In genomic region chr2:238864207-238865014, GRCh38 we compare ENCODE assay signal across 1 cellular context.
TF ChIP-seq lines count a peak whose summit lies in the region.

No MANE protein-coding gene starts in this region.

TF ChIP-seq in HepG2, 621 proteins besides CTCF, POLR2A, EP300 and RAD21 (continued from another document and continues in another):
- peak; percentile 79 for TF ChIP-seq PRDM10 (CRISPR knock-in tag; IDR thresholded peaks at IDR 0.05; ENCODE audit: low read depth)
- TF ChIP-seq, protein P1, sequence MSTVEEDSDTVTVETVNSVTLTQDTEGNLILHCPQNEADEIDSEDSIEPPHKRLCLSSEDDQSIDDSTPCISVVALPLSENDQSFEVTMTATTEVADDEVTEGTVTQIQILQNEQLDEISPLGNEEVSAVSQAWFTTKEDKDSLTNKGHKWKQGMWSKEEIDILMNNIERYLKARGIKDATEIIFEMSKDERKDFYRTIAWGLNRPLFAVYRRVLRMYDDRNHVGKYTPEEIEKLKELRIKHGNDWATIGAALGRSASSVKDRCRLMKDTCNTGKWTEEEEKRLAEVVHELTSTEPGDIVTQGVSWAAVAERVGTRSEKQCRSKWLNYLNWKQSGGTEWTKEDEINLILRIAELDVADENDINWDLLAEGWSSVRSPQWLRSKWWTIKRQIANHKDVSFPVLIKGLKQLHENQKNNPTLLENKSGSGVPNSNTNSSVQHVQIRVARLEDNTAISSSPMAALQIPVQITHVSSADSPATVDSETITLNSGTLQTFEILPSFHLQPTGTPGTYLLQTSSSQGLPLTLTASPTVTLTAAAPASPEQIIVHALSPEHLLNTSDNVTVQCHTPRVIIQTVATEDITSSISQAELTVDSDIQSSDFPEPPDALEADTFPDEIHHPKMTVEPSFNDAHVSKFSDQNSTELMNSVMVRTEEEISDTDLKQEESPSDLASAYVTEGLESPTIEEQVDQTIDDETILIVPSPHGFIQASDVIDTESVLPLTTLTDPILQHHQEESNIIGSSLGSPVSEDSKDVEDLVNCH (CRISPR knock-in tag; IDR thresholded peaks at IDR 0.05): no peak
- TF ChIP-seq ZNF878 (CRISPR knock-in tag; IDR thresholded peaks at IDR 0.05): peak; percentile 67; the same call in 1 of the 2 replicates
- TF ChIP-seq STAT6 (CRISPR knock-in tag; IDR thresholded peaks at IDR 0.05; ENCODE audit: borderline replicate concordance): 0 out of 2 replicates have a peak, but pooled peaks have one; percentile 80
- TF ChIP-seq, protein P2, sequence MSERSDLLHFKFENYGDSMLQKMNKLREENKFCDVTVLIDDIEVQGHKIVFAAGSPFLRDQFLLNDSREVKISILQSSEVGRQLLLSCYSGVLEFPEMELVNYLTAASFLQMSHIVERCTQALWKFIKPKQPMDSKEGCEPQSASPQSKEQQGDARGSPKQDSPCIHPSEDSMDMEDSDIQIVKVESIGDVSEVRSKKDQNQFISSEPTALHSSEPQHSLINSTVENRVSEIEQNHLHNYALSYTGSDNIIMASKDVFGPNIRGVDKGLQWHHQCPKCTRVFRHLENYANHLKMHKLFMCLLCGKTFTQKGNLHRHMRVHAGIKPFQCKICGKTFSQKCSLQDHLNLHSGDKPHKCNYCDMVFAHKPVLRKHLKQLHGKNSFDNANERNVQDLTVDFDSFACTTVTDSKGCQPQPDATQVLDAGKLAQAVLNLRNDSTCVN (CRISPR knock-in tag; IDR thresholded peaks at IDR 0.05; ENCODE audit: borderline replicate concordance): no peak; the same call in 1 of the 2 replicates
- TF ChIP-seq, protein P3, sequence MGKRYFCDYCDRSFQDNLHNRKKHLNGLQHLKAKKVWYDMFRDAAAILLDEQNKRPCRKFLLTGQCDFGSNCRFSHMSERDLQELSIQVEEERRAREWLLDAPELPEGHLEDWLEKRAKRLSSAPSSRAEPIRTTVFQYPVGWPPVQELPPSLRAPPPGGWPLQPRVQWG (CRISPR knock-in tag; IDR thresholded peaks at IDR 0.05; ENCODE audit: borderline replicate concordance, low read depth): no peak
- peak; percentile 90; the same call in 1 of the 2 replicates for TF ChIP-seq DPF2 (CRISPR knock-in tag; IDR thresholded peaks at IDR 0.05; ENCODE audit: borderline replicate concordance, low read depth)
- peak; percentile 60; the same call in 1 of the 2 replicates for TF ChIP-seq CBX5 (CRISPR knock-in tag; IDR thresholded peaks at IDR 0.05; ENCODE audit: borderline replicate concordance)
- TF ChIP-seq ZFP1 (CRISPR knock-in tag; IDR thresholded peaks at IDR 0.05): peak; percentile 82; the same call in 1 of the 2 replicates
- peak; percentile 85 for TF ChIP-seq HOXA5 (CRISPR knock-in tag; IDR thresholded peaks at IDR 0.05)
- TF ChIP-seq NFIB (CRISPR knock-in tag; IDR thresholded peaks at IDR 0.05; ENCODE audit: borderline replicate concordance): no peak
- peak; percentile 58; the same call in 1 of the 2 replicates for TF ChIP-seq ZNF317 (CRISPR knock-in tag; IDR thresholded peaks at IDR 0.05)
- peak; percentile 78 to 86 for TF ChIP-seq NR2F1 (CRISPR knock-in tag; IDR thresholded peaks at IDR 0.05)
- TF ChIP-seq ZNF160 (CRISPR knock-in tag; IDR thresholded peaks at IDR 0.05): no peak; the same call in 1 of the 2 replicates
- no peak for TF ChIP-seq ZNF10 (CRISPR knock-in tag; IDR thresholded peaks at IDR 0.05; ENCODE audit: borderline replicate concordance, low read depth)
- TF ChIP-seq ZBTB40 (IDR thresholded peaks at IDR 0.05): no peak
- TF ChIP-seq ZBTB40 (CRISPR knock-in tag; IDR thresholded peaks at IDR 0.05): peak; percentile 84; the same call in 1 of the 2 replicates
- peak; percentile 29; the same call in 1 of the 2 replicates for TF ChIP-seq ONECUT2 (CRISPR knock-in tag; IDR thresholded peaks at IDR 0.05)
- peak; percentile 98 for TF ChIP-seq ZNF558 (CRISPR knock-in tag; IDR thresholded peaks at IDR 0.05; ENCODE audit: borderline replicate concordance)
- TF ChIP-seq IRF9 (CRISPR knock-in tag; IDR thresholded peaks at IDR 0.05; ENCODE audit: borderline replicate concordance): peak; percentile 62
- TF ChIP-seq ZNF749 (CRISPR knock-in tag; IDR thresholded peaks at IDR 0.05; ENCODE audit: borderline replicate concordance): peak; percentile 79
- TF ChIP-seq, protein P4, sequence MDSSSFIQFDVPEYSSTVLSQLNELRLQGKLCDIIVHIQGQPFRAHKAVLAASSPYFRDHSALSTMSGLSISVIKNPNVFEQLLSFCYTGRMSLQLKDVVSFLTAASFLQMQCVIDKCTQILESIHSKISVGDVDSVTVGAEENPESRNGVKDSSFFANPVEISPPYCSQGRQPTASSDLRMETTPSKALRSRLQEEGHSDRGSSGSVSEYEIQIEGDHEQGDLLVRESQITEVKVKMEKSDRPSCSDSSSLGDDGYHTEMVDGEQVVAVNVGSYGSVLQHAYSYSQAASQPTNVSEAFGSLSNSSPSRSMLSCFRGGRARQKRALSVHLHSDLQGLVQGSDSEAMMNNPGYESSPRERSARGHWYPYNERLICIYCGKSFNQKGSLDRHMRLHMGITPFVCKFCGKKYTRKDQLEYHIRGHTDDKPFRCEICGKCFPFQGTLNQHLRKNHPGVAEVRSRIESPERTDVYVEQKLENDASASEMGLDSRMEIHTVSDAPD (CRISPR knock-in tag; IDR thresholded peaks at IDR 0.05): no peak
- TF ChIP-seq, protein P5, sequence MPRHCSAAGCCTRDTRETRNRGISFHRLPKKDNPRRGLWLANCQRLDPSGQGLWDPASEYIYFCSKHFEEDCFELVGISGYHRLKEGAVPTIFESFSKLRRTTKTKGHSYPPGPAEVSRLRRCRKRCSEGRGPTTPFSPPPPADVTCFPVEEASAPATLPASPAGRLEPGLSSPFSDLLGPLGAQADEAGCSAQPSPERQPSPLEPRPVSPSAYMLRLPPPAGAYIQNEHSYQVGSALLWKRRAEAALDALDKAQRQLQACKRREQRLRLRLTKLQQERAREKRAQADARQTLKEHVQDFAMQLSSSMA (CRISPR knock-in tag; IDR thresholded peaks at IDR 0.05): 0 out of 2 replicates have a peak, but pooled peaks have one; percentile 33
- peak; percentile 74 for TF ChIP-seq MIXL1 (CRISPR knock-in tag; IDR thresholded peaks at IDR 0.05)
- TF ChIP-seq, protein P6, sequence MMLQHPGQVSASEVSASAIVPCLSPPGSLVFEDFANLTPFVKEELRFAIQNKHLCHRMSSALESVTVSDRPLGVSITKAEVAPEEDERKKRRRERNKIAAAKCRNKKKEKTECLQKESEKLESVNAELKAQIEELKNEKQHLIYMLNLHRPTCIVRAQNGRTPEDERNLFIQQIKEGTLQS (CRISPR knock-in tag; IDR thresholded peaks at IDR 0.05): peak; percentile 97
- TF ChIP-seq HOXA3 (CRISPR knock-in tag; IDR thresholded peaks at IDR 0.05): peak; percentile 76
- no peak for TF ChIP-seq NFRKB (IDR thresholded peaks at IDR 0.05)
- TF ChIP-seq ZNF337 (CRISPR knock-in tag; IDR thresholded peaks at IDR 0.05; ENCODE audit: borderline replicate concordance, low read depth): peak; percentile 18; the same call in 1 of the 2 replicates
- TF ChIP-seq ZNF180 (CRISPR knock-in tag; IDR thresholded peaks at IDR 0.05; ENCODE audit: borderline replicate concordance, low read depth): no peak
- peak; percentile 71; the same call in 1 of the 2 replicates for TF ChIP-seq NAIF1 (CRISPR knock-in tag; IDR thresholded peaks at IDR 0.05; ENCODE audit: borderline replicate concordance)
- peak; percentile 50; the same call in 1 of the 2 replicates for TF ChIP-seq RNF2 (conservative IDR thresholded peaks at IDR 0.05; ENCODE audit: low read depth)
- no peak for TF ChIP-seq TBP (CRISPR knock-in tag; IDR thresholded peaks at IDR 0.05)
